ENCODE assay signal across 1 cellular context in the genomic region with DNA sequence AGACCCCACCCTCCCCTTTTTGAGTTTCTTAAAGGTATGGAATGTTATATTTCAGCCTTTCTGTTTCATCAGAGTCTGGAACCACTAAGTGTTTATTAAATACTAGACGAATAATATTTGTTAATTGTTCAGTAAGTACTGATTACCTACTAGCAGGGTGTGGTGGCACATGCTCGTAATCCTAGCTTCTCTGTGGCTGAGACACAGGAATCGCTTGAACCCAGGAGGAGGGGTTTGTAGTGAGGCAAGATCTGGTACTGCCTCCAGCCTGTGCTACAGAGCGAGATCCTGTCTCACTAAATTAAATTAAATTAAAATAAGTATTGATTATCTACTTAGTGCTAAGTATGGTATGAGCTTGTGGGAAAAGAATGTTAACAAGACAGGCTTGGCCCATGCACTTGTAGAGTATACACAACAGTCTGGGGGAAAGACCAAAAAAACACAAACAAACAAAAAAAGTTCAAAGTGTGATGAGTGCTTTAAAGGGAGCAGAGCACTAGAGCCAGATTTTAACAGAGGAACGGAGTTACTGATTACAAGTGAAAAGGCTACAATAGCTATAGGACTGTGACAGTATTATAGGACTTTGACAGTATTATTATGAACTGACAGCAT.
TF ChIP-seq lines count a peak whose summit lies in the region.

No MANE protein-coding gene starts in this region.

TF ChIP-seq in neural cell, 6 proteins besides CTCF, POLR2A, EP300 and RAD21:
- TF ChIP-seq REST (IDR thresholded peaks at IDR 0.05; ENCODE audit: borderline replicate concordance) (no peak), SMC3 (conservative IDR thresholded peaks at IDR 0.05; ENCODE audit: poor library complexity) (no peak)
